ENCODE assay signal across 1 cellular context in genomic region chr3:42772670-42773408, GRCh38.
TF ChIP-seq lines count a peak whose summit lies in the region.

TSS of gene CCDC13 (minus strand) at chr3:42773253. CDS start at chr3:42758345, 14,908 bp downstream.

TF ChIP-seq in GM12878, 131 proteins besides CTCF, POLR2A, EP300 and RAD21 (continued from another document and continues in another):
- TF ChIP-seq SIN3A (IDR thresholded peaks at IDR 0.05; ENCODE audit: low read depth, low read length) (peak; percentile 96), EGR1 (IDR thresholded peaks at IDR 0.05; ENCODE audit: borderline replicate concordance in 1 of 2, low read depth in 2 of 2, low read length in 2 of 2) (0 out of 3 replicates have a peak, but pooled peaks of 1 of the 2 experiments have one; percentile 35), RELB (IDR thresholded peaks at IDR 0.05; ENCODE audit: low read depth) (peak; percentile 80), MAX (IDR thresholded peaks at IDR 0.05; ENCODE audit: low read depth, low read length) (peak; percentile 52), SMARCA5 (IDR thresholded peaks at IDR 0.05) (peak; percentile 71), ZBTB33 (IDR thresholded peaks at IDR 0.05) (no peak), HDAC2 (IDR thresholded peaks at IDR 0.05) (0 out of 2 replicates have a peak, but pooled peaks have one; percentile 58), USF2 (IDR thresholded peaks at IDR 0.05; ENCODE audit: borderline replicate concordance, low read depth, low read length) (no peak), E2F8 (IDR thresholded peaks at IDR 0.05; ENCODE audit: low read depth, partially characterized antibody) (no peak), IKZF2 (IDR thresholded peaks at IDR 0.05) (peak in 1 of 2 experiments; percentile 12; a peak in 1 of 4 replicates), ETV6 (conservative IDR thresholded peaks at IDR 0.05 in 1 of 2, IDR thresholded peaks at IDR 0.05 in 1 of 2; ENCODE audit: borderline replicate concordance in 1 of 2, low read depth in 1 of 2) (no peak), ZNF592 (IDR thresholded peaks at IDR 0.05) (no peak), FOXK2 (IDR thresholded peaks at IDR 0.05) (no peak), FOXM1 (IDR thresholded peaks at IDR 0.05; ENCODE audit: low read depth, low read length) (no peak; the same call in 1 of the 2 replicates), IKZF1 (conservative IDR thresholded peaks at IDR 0.05) (peak; percentile 79), SIX5 (IDR thresholded peaks at IDR 0.05; ENCODE audit: low read depth, low read length, severe bottlenecking) (peak; percentile 38), NKRF (conservative IDR thresholded peaks at IDR 0.05) (peak; percentile 81), ZNF24 (IDR thresholded peaks at IDR 0.05) (peak; percentile 9; the same call in 1 of the 2 replicates), NR2C1 (IDR thresholded peaks at IDR 0.05) (no peak), SREBF1 (IDR thresholded peaks at IDR 0.05; ENCODE audit: low read length) (no peak), BHLHE40 (IDR thresholded peaks at IDR 0.05; ENCODE audit: borderline replicate concordance in 1 of 2, low read depth in 2 of 2, low read length in 1 of 2) (peak; percentile 50 to 74; a peak in 3 of 4 replicates), IRF4 (IDR thresholded peaks at IDR 0.05; ENCODE audit: low read depth, low read length) (peak; percentile 45; the same call in 1 of the 2 replicates), ZBTB40 (IDR thresholded peaks at IDR 0.05; ENCODE audit: borderline replicate concordance) (peak; percentile 76; the same call in 1 of the 2 replicates), ZZZ3 (IDR thresholded peaks at IDR 0.05; ENCODE audit: control insufficient read depth, insufficient read length, low read depth) (no peak), HDGF (IDR thresholded peaks at IDR 0.05) (no peak), BACH1 (IDR thresholded peaks at IDR 0.05; ENCODE audit: borderline replicate concordance) (no peak), BMI1 (IDR thresholded peaks at IDR 0.05; ENCODE audit: borderline replicate concordance) (peak; percentile 98), NFIC (IDR thresholded peaks at IDR 0.05; ENCODE audit: low read depth, low read length) (no peak), ZBTB4 (CRISPR knock-in tag; IDR thresholded peaks at IDR 0.05) (no peak), CREB1 (IDR thresholded peaks at IDR 0.05; ENCODE audit: low read depth) (peak; percentile 98), SMAD5 (IDR thresholded peaks at IDR 0.05; ENCODE audit: low read depth) (peak; percentile 56; the same call in 1 of the 2 replicates), KAT2A (conservative IDR thresholded peaks at IDR 0.05; ENCODE audit: control insufficient read depth, low read depth, low read length) (no peak), POLR2AphosphoS2 (IDR thresholded peaks at IDR 0.05; ENCODE audit: low read depth, low read length) (peak; percentile 57; the same call in 1 of the 2 replicates), EZH2 (IDR thresholded peaks at IDR 0.05; ENCODE audit: borderline replicate concordance, control insufficient read depth, low read depth, low read length) (no peak)
